In the genomic region with DNA sequence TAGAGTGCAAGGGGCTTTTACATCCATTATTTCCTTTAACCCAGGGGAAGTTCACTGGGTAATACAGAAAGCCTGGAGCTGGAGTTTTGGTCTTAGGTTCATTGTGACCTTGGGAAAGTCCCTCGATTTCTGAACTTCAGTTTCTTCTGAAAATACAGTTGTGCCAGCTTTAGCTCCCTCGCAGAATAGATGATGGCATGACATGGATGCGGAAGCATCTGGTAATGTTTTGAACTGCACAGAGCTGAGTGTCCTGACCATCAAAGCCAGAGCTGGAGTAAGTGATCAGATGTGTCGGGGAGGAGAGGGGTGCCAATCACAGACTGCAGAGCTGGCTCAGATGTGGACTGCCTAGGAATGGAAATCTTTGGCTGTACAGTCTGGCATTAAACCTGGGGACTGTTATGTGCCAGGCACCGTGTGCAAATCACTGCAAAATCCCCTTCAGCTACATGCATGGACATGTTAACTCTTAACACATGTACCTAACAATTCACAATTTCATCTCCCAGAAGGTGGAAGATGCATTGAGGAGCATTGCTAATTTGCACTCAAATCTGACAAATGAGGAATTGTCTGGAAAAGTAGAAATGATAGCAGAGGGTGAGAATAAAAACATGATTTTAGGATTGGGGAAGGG, we compare ENCODE assay signal across 14 cellular contexts.
A peak's percentile ranks its signal among the peaks of the same experiment; 100 is the strongest.
DNase-seq lines count a peak whose midpoint lies in the region; ATAC-seq and TF ChIP-seq lines count a peak whose summit lies in the region.
"Had no signal": no experiment of that assay in that cellular context is flagged by ENCODE, and none has a peak within 500 bp of the region (broad histone marks: within the 10 kb centered on the region; RNA-seq: fewer than 3 reads in every experiment).

No MANE protein-coding gene starts in this region.

- TF ChIP-seq CTCF in OCI-LY3 (IDR thresholded peaks at IDR 0.05; ENCODE audit: low read depth, low read length) (no peak), heart left ventricle (IDR thresholded peaks at IDR 0.05) (no peak)

- no peaks in the 10 kb centered on the region for H3K27me3 ChIP-seq in OCI-LY3 (ENCODE audit: low read depth, low read length)
- H3K27me3 ChIP-seq in heart left ventricle: no peaks in the 10 kb centered on the region

- no peak overlapping the region for H2AFZ ChIP-seq in OCI-LY3 (ENCODE audit: low read depth, low read length)

- WGBS in heart left ventricle, 4 donors: 45 to 58% (median 52%) methylated on average over 5 of the region's 5 CpGs

- H3K79me2 ChIP-seq in OCI-LY3 (ENCODE audit: low read length): peaks cover 83% of the 10 kb centered on the region

- TF ChIP-seq POLR2A in GM19099 (IDR thresholded peaks at IDR 0.05; ENCODE audit: extremely low read depth, insufficient read length, low read depth) (peak; percentile 28), heart left ventricle (IDR thresholded peaks at IDR 0.05) (no peak)

- peak overlapping the region; percentile 89 for H3K9ac ChIP-seq in OCI-LY3 (ENCODE audit: low read length)

- ATAC-seq in heart left ventricle: peak; percentile 51 to 80 (median 66)
- no peak for ATAC-seq in GM19455 (IDR thresholded peaks at IDR 0.05; ENCODE audit: unreplicated experiment)

- no peaks in the 10 kb centered on the region for H4K20me1 ChIP-seq in OCI-LY3 (ENCODE audit: insufficient read depth, low read length)

- H3K9me3 ChIP-seq in OCI-LY3 (ENCODE audit: insufficient read depth, low read length) (no peaks in the 10 kb centered on the region), heart left ventricle (no peaks in the 10 kb centered on the region)

- H3K4me1 ChIP-seq in OCI-LY3 (ENCODE audit: low read length) (peaks cover 100% of the 10 kb centered on the region), heart left ventricle (peaks cover 0 to 96% (median 64%) of the 10 kb centered on the region in 12 donors)

- peak overlapping the region; percentile 28; the same call in 1 of the 2 replicates for H3K4me3 ChIP-seq in OCI-LY3 (ENCODE audit: low read length)
- H3K4me3 ChIP-seq in heart left ventricle: no peak overlapping the region
- H3K4me3 ChIP-seq in skin epidermis: no peak overlapping the region

- DNase-seq in heart left ventricle (no peak), caudate nucleus (lab: John Stamatoyannopoulos, UW) (no peak), amygdala (lab: John Stamatoyannopoulos, UW) (no peak)
- DNase-seq in activated CD4-positive, alpha-beta T cell treated with anti-CD3 and anti-CD28 coated beads, Interleukin-2, amount 50 U/mL, for 1 hour: no peak
- DNase-seq: CD8-positive, alpha-beta memory T cell; erythroblast; immature natural killer cell; NCI-H510A; SHP77 had no signal

- H3K36me3 ChIP-seq in OCI-LY3 (replicated peaks; ENCODE audit: low read depth, low read length): no peaks in the 10 kb centered on the region
- peaks cover 0 to 14% (median 0%) of the 10 kb centered on the region in 9 donors for H3K36me3 ChIP-seq in heart left ventricle

- peak overlapping the region; percentile 97 for H3K27ac ChIP-seq in OCI-LY3 (ENCODE audit: low read length)
- H3K27ac ChIP-seq in heart left ventricle: peak overlapping the region; percentile 10 to 96 (median 60)
- peak overlapping the region in 16 of 21 experiments; percentile 13 to 77 (median 58) for H3K27ac ChIP-seq in skin epidermis
- no peak overlapping the region for H3K27ac ChIP-seq in caudate nucleus (ENCODE audit: low read depth, low read length)
- H3K27ac ChIP-seq: VCaP had no signal

- intact Hi-C loops in heart left ventricle (cut with DNase I): no loop called here

- peak overlapping the region; percentile 91 for H3K4me2 ChIP-seq in OCI-LY3 (ENCODE audit: low read length)
